In the genomic region with DNA sequence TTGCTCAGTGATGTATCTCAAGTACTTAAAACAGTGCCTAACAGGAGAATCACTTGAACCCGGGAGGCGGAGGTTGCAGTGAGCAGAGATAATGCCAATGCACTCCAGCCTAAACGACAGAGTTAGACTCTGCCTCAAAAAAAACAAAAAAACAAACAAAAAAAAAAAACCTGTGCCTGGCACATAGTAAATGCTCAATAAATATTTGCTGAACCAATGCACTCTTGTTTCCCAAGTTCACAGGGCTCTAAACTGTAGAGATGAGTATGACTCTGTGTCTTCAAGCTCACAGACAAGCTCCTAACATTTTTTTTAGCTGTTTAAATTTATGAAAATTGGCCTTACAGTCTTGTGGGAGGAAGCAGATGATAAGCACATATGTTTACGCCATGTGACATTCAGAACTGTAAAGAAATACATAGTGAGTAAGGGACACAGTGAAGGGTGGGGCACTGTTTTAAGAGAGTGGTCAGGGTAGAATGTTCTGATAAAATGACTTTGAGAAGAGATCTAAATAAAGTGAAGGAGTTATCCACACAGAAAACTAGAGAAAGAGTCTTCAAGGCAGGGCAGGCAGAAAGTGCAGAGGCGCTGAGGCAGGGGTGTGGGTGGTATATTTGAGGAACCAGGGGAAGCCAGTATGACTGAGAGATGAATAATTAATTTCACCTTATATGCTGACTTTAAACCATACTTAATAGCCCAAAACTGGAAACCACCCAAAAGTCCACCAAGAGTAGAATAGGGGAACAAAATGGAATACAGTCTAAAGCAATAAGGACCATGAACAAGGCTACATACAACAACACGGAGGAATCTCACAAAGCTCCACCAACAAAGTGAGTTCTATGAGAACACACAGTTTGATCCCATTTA, we compare ENCODE assay signal across 10 cellular contexts. TPM values are rescaled to one million over a fixed set of nuclear protein-coding genes. Genes with fewer than 3 reads are reported as not detected.
A peak's percentile ranks its signal among the peaks of the same experiment; 100 is the strongest.
DNase-seq lines count a peak whose midpoint lies in the region; ATAC-seq, FAIRE-seq and TF ChIP-seq lines count a peak whose summit lies in the region.
"Had no signal": no experiment of that assay in that cellular context is flagged by ENCODE, and none has a peak within 500 bp of the region (broad histone marks: within the 10 kb centered on the region; RNA-seq: fewer than 3 reads in every experiment).

No MANE protein-coding gene starts in this region.

- no peaks in the 10 kb centered on the region for H3K9me3 ChIP-seq in GM12878 (replicated peaks; ENCODE audit: control insufficient read depth, insufficient read depth, low read length)

- 0 out of 2 replicates have a peak, but pooled peaks have one; percentile 0 for TF ChIP-seq RAD21 in GM12878 (IDR thresholded peaks at IDR 0.05; ENCODE audit: insufficient read depth, low read depth, low read length)

- CTCF ChIA-PET in GM12878 (lab: Yijun Ruan, JAX): interaction anchor here (0.6 to 10.4 kb wide), 12 partner anchors 9 to 104 kb away, joined by 3 to 138 read pairs (median 4); a partner anchor contains a TSS

- H3K4me3 Mint-ChIP-seq in osteocyte (ENCODE audit: unreplicated experiment): no peak overlapping the region
- H3K4me3 Mint-ChIP-seq: neural crest cell had no signal

- no peak for TF ChIP-seq POLR2A in GM12878 (IDR thresholded peaks at IDR 0.05; ENCODE audit: low read depth, low read length)

- no peaks in the 10 kb centered on the region for H3K36me3 Mint-ChIP-seq in osteocyte (ENCODE audit: unreplicated experiment)

- peak overlapping the region; percentile 22; the same call in 1 of the 2 replicates for H3K4me3 ChIP-seq in GM12878

- in situ Hi-C loops in GM12878 (cut with MboI): no loop called here

- H3K36me3 ChIP-seq in GM12878 (ENCODE audit: control insufficient read depth in 2 of 2, insufficient read depth in 2 of 2, low read length in 1 of 2): peaks cover 0 to 3% of the 10 kb centered on the region in 2 experiments; a peak in 2 of 4 replicates

- SMC1A ChIA-PET in GM12878 (lab: Charles Lee; ENCODE audit: uncharacterized antibody, unreplicated experiment): interaction anchor here (0.6 to 7.2 kb wide), 16 partner anchors 12 to 656 kb away, joined by 3 to 80 read pairs (median 6); no protein-coding TSS in a partner anchor

- H3K27ac Mint-ChIP-seq in osteocyte (ENCODE audit: unreplicated experiment): no peak overlapping the region

- H3K4me1 Mint-ChIP-seq in osteocyte (ENCODE audit: unreplicated experiment): peaks cover 16% of the 10 kb centered on the region

- intact Hi-C loops in GM12878 (cut with micrococcal nuclease; ENCODE audit: unreplicated experiment): loop anchor here (2.0 kb wide), 1 partner anchor 54 kb away; no protein-coding TSS in a partner anchor

- POLR2A ChIA-PET in GM12878 (lab: Charles Lee): interaction anchor here (0.5 to 5.3 kb wide), 11 partner anchors 9 to 430 kb away, joined by 3 to 61 read pairs (median 4); a partner anchor contains a TSS

- 42% methylated on average over 6 of the region's 6 CpGs for WGBS in GM12878 (ENCODE audit: insufficient coverage, insufficient replicate concordance, low lambda C conversion rate, missing lambda C conversion rate)

- peak overlapping the region; percentile 49 for H3K9ac ChIP-seq in GM12878 (ENCODE audit: control insufficient read depth, insufficient read depth, low read length)

- H3K4me2 ChIP-seq in GM12878 (ENCODE audit: control insufficient read depth, insufficient read depth): peak overlapping the region; percentile 82

- RAD21 ChIA-PET in GM12878 (lab: Charles Lee; ENCODE audit: unreplicated experiment): interaction anchor here (0.7 to 10.3 kb wide), 10 partner anchors 9 to 109 kb away, joined by 3 to 104 read pairs (median 7); a partner anchor contains a TSS

- H4K20me1 ChIP-seq in GM12878 (ENCODE audit: control insufficient read depth, insufficient read depth): no peaks in the 10 kb centered on the region

- H3K4me1 ChIP-seq in GM12878 (ENCODE audit: control insufficient read depth, insufficient read depth, low read length): peaks cover 57% of the 10 kb centered on the region
- peaks cover 21% of the 10 kb centered on the region for H3K4me1 ChIP-seq in foreskin keratinocyte

- H3K27ac ChIP-seq in GM12878 (ENCODE audit: control insufficient read depth, insufficient read depth): peak overlapping the region; percentile 90
- no peak overlapping the region for H3K27ac ChIP-seq in foreskin keratinocyte

- 0 out of 4 replicates have a peak, but pooled peaks of 1 of the 2 experiments have one; percentile 5 for TF ChIP-seq EP300 in GM12878 (IDR thresholded peaks at IDR 0.05; ENCODE audit: borderline replicate concordance in 1 of 2, control insufficient read depth in 1 of 2, low read depth in 2 of 2, low read length in 2 of 2)

- no peak for FAIRE-seq in GM12878 (lab: Jason Lieb, UNC)

- no peak overlapping the region for H2AFZ ChIP-seq in GM12878 (ENCODE audit: control insufficient read depth, low read depth, low read length)

- no peaks in the 10 kb centered on the region for H3K27me3 ChIP-seq in GM12878 (replicated peaks in 1 of 2; ENCODE audit: control insufficient read depth in 2 of 2, insufficient read depth in 2 of 2, low read length in 1 of 2)
- H3K27me3 ChIP-seq in foreskin keratinocyte: no peaks in the 10 kb centered on the region

- H3K79me2 ChIP-seq in GM12878 (ENCODE audit: control insufficient read depth, insufficient read depth, low read length): peaks cover 86% of the 10 kb centered on the region

- H3K9me3 Mint-ChIP-seq in osteocyte (ENCODE audit: unreplicated experiment): no peaks in the 10 kb centered on the region

- ATAC-seq in GM18502 (IDR thresholded peaks at IDR 0.05; ENCODE audit: poor library complexity, unreplicated experiment) (peak; percentile 37), GM19468 (IDR thresholded peaks at IDR 0.05; ENCODE audit: extremely low read depth, unreplicated experiment) (peak; percentile 19), HG03378 (IDR thresholded peaks at IDR 0.05; ENCODE audit: unreplicated experiment) (peak; percentile 33), GM12878 (peak; percentile 56), foreskin keratinocyte (no peak)

- no peaks in the 10 kb centered on the region for H3K27me3 Mint-ChIP-seq in osteocyte (ENCODE audit: unreplicated experiment)

- DNase-seq in GM12878 (ENCODE audit: low read depth, low spot score) (peak; percentile 61), cortex of kidney (lab: John Stamatoyannopoulos, UW) (no peak), osteocyte (ENCODE audit: extremely low spot score, unreplicated experiment) (no peak), foreskin keratinocyte (no peak)
- no peak for DNase-seq in central memory CD4-positive, alpha-beta T cell
- DNase-seq: HCEC 1CT had no signal

- TSS peak; percentile 59 for BruUV-seq in GM12878 (replicated peaks; lab: Mats Ljungman, UMichigan)

- TF ChIP-seq CTCF in GM12878 (IDR thresholded peaks at IDR 0.05 in 2 of 3, conservative IDR thresholded peaks at IDR 0.05 in 1 of 3; ENCODE audit: control insufficient read depth in 2 of 3, extremely low read depth in 1 of 3, insufficient read depth in 1 of 3, low read depth in 3 of 3, low read length in 3 of 3) (no peak), osteocyte (IDR thresholded peaks at IDR 0.05) (no peak), foreskin keratinocyte (conservative IDR thresholded peaks at IDR 0.05) (no peak)

TF ChIP-seq in GM12878, 131 proteins besides CTCF, POLR2A, EP300 and RAD21 (continues in another document):
- TF ChIP-seq, protein P1, sequence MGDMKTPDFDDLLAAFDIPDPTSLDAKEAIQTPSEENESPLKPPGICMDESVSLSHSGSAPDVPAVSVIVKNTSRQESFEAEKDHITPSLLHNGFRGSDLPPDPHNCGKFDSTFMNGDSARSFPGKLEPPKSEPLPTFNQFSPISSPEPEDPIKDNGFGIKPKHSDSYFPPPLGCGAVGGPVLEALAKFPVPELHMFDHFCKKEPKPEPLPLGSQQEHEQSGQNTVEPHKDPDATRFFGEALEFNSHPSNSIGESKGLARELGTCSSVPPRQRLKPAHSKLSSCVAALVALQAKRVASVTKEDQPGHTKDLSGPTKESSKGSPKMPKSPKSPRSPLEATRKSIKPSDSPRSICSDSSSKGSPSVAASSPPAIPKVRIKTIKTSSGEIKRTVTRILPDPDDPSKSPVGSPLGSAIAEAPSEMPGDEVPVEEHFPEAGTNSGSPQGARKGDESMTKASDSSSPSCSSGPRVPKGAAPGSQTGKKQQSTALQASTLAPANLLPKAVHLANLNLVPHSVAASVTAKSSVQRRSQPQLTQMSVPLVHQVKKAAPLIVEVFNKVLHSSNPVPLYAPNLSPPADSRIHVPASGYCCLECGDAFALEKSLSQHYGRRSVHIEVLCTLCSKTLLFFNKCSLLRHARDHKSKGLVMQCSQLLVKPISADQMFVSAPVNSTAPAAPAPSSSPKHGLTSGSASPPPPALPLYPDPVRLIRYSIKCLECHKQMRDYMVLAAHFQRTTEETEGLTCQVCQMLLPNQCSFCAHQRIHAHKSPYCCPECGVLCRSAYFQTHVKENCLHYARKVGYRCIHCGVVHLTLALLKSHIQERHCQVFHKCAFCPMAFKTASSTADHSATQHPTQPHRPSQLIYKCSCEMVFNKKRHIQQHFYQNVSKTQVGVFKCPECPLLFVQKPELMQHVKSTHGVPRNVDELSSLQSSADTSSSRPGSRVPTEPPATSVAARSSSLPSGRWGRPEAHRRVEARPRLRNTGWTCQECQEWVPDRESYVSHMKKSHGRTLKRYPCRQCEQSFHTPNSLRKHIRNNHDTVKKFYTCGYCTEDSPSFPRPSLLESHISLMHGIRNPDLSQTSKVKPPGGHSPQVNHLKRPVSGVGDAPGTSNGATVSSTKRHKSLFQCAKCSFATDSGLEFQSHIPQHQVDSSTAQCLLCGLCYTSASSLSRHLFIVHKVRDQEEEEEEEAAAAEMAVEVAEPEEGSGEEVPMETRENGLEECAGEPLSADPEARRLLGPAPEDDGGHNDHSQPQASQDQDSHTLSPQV (IDR thresholded peaks at IDR 0.05): no peak

RNA-seq across cellular contexts. Expression of a gene that starts 8.7 kb away (rescaled TPM):
- total RNA-seq in GM12878 (2013; cell fraction: nucleolus; rRNA removed): 18.7 and 19.5 TPM in 2 replicates
- 39.0 and 40.9 TPM in 2 replicates for total RNA-seq in GM12878 (2014; rRNA removed)
- 27.9 and 28.5 TPM in 2 replicates for total RNA-seq in GM12878 (2014; rRNA removed; fragmentation: Illumina TruSeq; extraction: Trizol)
- total RNA-seq in GM12878 (2021): 45.0 and 46.3 TPM in 2 replicates
- polyA plus RNA-seq in GM12878 (2011; ENCODE audit: low read depth): 15.4 TPM
- polyA plus RNA-seq in GM12878 (2011; rRNA removed): 31.9 and 47.2 TPM in 2 replicates
- polyA plus RNA-seq in GM12878 (2011; cell fraction: cytosol; rRNA removed): 15.6 and 17.5 TPM in 2 replicates
- polyA plus RNA-seq in GM12878 (2011; cell fraction: nucleus; rRNA removed): 18.2 and 22.0 TPM in 2 replicates
- 18.6 and 22.6 TPM in 2 replicates for polyA plus RNA-seq in GM12878 (2012)
- polyA plus RNA-seq in GM12878 (2014; fragmentation: Illumina TruSeq; extraction: Trizol): 23.8 and 30.2 TPM in 2 replicates
- 10 to 100 TPM; 16.8 to 21.3 TPM for polyA plus RNA-seq in GM12878 (2014; fragmentation: Nextera tagmentation; extraction: Ambion mirVana)
- 34.1 and 34.5 TPM in 2 replicates for polyA plus RNA-seq in GM12878 (2014; rRNA removed)
- polyA plus RNA-seq in GM12878 (2016; fragmentation: Nextera tagmentation; extraction: Ambion mirVana): 10 to 100 TPM in 1 of 2 experiments, 1 to 10 TPM in 1; 6.9 to 28.6 TPM
- polyA minus RNA-seq in GM12878 (2011; rRNA and poly(A)+ RNA removed): 22.3 and 23.7 TPM in 2 replicates
- 11.2 and 13.9 TPM in 2 replicates for polyA minus RNA-seq in GM12878 (2011; cell fraction: cytosol; rRNA and poly(A)+ RNA removed)
- 8.3 and 14.4 TPM in 2 replicates for polyA minus RNA-seq in GM12878 (2011; cell fraction: nucleus; rRNA and poly(A)+ RNA removed)
- 2.8 and 4.0 TPM in 2 replicates for total RNA-seq in osteocyte
- total RNA-seq in foreskin keratinocyte: 23.5 and 25.9 TPM in 2 replicates
- polyA plus RNA-seq in foreskin keratinocyte: 14.5 and 17.0 TPM in 2 replicates
